ENCODE assay signal across 2 cellular contexts in the genomic region with DNA sequence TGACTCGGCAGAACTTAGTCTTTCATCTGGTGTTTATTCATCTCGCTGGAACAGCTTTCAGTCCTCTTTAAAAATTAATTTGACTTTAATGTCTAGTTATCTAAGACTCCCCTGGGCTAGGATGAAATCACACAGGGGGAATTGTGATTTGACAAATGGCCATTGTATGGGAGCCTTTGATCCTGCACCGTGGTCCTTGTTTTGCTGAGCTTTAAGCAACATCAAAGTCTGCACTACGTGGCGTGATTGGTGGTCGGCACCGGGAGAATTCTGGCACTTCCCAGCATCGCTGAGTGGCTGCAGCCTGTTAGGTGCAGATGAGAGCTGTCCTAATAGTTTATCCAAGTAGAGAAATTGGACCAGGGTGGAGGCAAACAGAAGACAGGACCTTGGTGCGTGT.
TF ChIP-seq lines count a peak whose summit lies in the region.

No MANE protein-coding gene starts in this region.

TF ChIP-seq in IMR-90, 13 proteins besides CTCF, POLR2A, EP300 and RAD21 (continued from another document):
- TF ChIP-seq, protein P1, sequence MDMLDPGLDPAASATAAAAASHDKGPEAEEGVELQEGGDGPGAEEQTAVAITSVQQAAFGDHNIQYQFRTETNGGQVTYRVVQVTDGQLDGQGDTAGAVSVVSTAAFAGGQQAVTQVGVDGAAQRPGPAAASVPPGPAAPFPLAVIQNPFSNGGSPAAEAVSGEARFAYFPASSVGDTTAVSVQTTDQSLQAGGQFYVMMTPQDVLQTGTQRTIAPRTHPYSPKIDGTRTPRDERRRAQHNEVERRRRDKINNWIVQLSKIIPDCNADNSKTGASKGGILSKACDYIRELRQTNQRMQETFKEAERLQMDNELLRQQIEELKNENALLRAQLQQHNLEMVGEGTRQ (IDR thresholded peaks at IDR 0.05; ENCODE audit: low read depth, low read length) = no peak
- no peak for TF ChIP-seq CEBPB (IDR thresholded peaks at IDR 0.05; ENCODE audit: low read depth, low read length)
- no peak for TF ChIP-seq MXI1 (IDR thresholded peaks at IDR 0.05; ENCODE audit: borderline replicate concordance, low read depth, low read length)
- TF ChIP-seq MAFK (IDR thresholded peaks at IDR 0.05; ENCODE audit: low read depth, low read length) = no peak
- TF ChIP-seq CHD1 (IDR thresholded peaks at IDR 0.05; ENCODE audit: low read depth, low read length) = no peak
- TF ChIP-seq MAZ (IDR thresholded peaks at IDR 0.05; ENCODE audit: borderline replicate concordance, low read depth, low read length) = no peak
- no peak for TF ChIP-seq FOS (IDR thresholded peaks at IDR 0.05; ENCODE audit: low read depth, low read length)
- TF ChIP-seq BHLHE40 (IDR thresholded peaks at IDR 0.05; ENCODE audit: low read depth, low read length) = no peak
- TF ChIP-seq RCOR1 (IDR thresholded peaks at IDR 0.05; ENCODE audit: insufficient replicate concordance, low read length) = no peak
- TF ChIP-seq, protein P2, sequence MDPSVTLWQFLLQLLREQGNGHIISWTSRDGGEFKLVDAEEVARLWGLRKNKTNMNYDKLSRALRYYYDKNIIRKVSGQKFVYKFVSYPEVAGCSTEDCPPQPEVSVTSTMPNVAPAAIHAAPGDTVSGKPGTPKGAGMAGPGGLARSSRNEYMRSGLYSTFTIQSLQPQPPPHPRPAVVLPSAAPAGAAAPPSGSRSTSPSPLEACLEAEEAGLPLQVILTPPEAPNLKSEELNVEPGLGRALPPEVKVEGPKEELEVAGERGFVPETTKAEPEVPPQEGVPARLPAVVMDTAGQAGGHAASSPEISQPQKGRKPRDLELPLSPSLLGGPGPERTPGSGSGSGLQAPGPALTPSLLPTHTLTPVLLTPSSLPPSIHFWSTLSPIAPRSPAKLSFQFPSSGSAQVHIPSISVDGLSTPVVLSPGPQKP (IDR thresholded peaks at IDR 0.05; ENCODE audit: borderline replicate concordance, low read depth, low read length) = no peak

TF ChIP-seq in WTC11, 78 proteins besides CTCF, POLR2A, EP300 and RAD21 (continued from another document):
- TF ChIP-seq FOXP1 (CRISPR knock-in tag; IDR thresholded peaks at IDR 0.05; ENCODE audit: borderline replicate concordance) (no peak), MXD4 (CRISPR knock-in tag; IDR thresholded peaks at IDR 0.05; ENCODE audit: borderline replicate concordance) (no peak), ZNF138 (CRISPR knock-in tag; conservative IDR thresholded peaks at IDR 0.05) (no peak), ZNF121 (CRISPR knock-in tag; IDR thresholded peaks at IDR 0.05) (no peak), OVOL2 (CRISPR knock-in tag; IDR thresholded peaks at IDR 0.05; ENCODE audit: borderline replicate concordance) (no peak), GRHL2 (CRISPR knock-in tag; IDR thresholded peaks at IDR 0.05; ENCODE audit: insufficient replicate concordance, severe bottlenecking) (no peak), SMAD3 (CRISPR knock-in tag; IDR thresholded peaks at IDR 0.05; ENCODE audit: borderline replicate concordance) (no peak), NR3C1 (CRISPR knock-in tag; conservative IDR thresholded peaks at IDR 0.05; ENCODE audit: low read depth) (no peak)
- TF ChIP-seq, protein P3, sequence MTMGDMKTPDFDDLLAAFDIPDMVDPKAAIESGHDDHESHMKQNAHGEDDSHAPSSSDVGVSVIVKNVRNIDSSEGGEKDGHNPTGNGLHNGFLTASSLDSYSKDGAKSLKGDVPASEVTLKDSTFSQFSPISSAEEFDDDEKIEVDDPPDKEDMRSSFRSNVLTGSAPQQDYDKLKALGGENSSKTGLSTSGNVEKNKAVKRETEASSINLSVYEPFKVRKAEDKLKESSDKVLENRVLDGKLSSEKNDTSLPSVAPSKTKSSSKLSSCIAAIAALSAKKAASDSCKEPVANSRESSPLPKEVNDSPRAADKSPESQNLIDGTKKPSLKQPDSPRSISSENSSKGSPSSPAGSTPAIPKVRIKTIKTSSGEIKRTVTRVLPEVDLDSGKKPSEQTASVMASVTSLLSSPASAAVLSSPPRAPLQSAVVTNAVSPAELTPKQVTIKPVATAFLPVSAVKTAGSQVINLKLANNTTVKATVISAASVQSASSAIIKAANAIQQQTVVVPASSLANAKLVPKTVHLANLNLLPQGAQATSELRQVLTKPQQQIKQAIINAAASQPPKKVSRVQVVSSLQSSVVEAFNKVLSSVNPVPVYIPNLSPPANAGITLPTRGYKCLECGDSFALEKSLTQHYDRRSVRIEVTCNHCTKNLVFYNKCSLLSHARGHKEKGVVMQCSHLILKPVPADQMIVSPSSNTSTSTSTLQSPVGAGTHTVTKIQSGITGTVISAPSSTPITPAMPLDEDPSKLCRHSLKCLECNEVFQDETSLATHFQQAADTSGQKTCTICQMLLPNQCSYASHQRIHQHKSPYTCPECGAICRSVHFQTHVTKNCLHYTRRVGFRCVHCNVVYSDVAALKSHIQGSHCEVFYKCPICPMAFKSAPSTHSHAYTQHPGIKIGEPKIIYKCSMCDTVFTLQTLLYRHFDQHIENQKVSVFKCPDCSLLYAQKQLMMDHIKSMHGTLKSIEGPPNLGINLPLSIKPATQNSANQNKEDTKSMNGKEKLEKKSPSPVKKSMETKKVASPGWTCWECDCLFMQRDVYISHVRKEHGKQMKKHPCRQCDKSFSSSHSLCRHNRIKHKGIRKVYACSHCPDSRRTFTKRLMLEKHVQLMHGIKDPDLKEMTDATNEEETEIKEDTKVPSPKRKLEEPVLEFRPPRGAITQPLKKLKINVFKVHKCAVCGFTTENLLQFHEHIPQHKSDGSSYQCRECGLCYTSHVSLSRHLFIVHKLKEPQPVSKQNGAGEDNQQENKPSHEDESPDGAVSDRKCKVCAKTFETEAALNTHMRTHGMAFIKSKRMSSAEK (CRISPR knock-in tag; IDR thresholded peaks at IDR 0.05; ENCODE audit: borderline replicate concordance) = no peak
- TF ChIP-seq, protein P4, sequence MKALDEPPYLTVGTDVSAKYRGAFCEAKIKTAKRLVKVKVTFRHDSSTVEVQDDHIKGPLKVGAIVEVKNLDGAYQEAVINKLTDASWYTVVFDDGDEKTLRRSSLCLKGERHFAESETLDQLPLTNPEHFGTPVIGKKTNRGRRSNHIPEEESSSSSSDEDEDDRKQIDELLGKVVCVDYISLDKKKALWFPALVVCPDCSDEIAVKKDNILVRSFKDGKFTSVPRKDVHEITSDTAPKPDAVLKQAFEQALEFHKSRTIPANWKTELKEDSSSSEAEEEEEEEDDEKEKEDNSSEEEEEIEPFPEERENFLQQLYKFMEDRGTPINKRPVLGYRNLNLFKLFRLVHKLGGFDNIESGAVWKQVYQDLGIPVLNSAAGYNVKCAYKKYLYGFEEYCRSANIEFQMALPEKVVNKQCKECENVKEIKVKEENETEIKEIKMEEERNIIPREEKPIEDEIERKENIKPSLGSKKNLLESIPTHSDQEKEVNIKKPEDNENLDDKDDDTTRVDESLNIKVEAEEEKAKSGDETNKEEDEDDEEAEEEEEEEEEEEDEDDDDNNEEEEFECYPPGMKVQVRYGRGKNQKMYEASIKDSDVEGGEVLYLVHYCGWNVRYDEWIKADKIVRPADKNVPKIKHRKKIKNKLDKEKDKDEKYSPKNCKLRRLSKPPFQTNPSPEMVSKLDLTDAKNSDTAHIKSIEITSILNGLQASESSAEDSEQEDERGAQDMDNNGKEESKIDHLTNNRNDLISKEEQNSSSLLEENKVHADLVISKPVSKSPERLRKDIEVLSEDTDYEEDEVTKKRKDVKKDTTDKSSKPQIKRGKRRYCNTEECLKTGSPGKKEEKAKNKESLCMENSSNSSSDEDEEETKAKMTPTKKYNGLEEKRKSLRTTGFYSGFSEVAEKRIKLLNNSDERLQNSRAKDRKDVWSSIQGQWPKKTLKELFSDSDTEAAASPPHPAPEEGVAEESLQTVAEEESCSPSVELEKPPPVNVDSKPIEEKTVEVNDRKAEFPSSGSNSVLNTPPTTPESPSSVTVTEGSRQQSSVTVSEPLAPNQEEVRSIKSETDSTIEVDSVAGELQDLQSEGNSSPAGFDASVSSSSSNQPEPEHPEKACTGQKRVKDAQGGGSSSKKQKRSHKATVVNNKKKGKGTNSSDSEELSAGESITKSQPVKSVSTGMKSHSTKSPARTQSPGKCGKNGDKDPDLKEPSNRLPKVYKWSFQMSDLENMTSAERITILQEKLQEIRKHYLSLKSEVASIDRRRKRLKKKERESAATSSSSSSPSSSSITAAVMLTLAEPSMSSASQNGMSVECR (CRISPR knock-in tag; IDR thresholded peaks at IDR 0.05; ENCODE audit: borderline replicate concordance) = no peak
- TF ChIP-seq, protein P5, sequence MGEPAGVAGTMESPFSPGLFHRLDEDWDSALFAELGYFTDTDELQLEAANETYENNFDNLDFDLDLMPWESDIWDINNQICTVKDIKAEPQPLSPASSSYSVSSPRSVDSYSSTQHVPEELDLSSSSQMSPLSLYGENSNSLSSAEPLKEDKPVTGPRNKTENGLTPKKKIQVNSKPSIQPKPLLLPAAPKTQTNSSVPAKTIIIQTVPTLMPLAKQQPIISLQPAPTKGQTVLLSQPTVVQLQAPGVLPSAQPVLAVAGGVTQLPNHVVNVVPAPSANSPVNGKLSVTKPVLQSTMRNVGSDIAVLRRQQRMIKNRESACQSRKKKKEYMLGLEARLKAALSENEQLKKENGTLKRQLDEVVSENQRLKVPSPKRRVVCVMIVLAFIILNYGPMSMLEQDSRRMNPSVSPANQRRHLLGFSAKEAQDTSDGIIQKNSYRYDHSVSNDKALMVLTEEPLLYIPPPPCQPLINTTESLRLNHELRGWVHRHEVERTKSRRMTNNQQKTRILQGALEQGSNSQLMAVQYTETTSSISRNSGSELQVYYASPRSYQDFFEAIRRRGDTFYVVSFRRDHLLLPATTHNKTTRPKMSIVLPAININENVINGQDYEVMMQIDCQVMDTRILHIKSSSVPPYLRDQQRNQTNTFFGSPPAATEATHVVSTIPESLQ (CRISPR knock-in tag; IDR thresholded peaks at IDR 0.05) = no peak
- TF ChIP-seq, protein P6, sequence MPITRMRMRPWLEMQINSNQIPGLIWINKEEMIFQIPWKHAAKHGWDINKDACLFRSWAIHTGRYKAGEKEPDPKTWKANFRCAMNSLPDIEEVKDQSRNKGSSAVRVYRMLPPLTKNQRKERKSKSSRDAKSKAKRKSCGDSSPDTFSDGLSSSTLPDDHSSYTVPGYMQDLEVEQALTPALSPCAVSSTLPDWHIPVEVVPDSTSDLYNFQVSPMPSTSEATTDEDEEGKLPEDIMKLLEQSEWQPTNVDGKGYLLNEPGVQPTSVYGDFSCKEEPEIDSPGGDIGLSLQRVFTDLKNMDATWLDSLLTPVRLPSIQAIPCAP (CRISPR knock-in tag; IDR thresholded peaks at IDR 0.05) = no peak
- TF ChIP-seq, protein P7, sequence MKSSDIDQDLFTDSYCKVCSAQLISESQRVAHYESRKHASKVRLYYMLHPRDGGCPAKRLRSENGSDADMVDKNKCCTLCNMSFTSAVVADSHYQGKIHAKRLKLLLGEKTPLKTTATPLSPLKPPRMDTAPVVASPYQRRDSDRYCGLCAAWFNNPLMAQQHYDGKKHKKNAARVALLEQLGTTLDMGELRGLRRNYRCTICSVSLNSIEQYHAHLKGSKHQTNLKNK (CRISPR knock-in tag; IDR thresholded peaks at IDR 0.05) = no peak
- TF ChIP-seq, protein P8, sequence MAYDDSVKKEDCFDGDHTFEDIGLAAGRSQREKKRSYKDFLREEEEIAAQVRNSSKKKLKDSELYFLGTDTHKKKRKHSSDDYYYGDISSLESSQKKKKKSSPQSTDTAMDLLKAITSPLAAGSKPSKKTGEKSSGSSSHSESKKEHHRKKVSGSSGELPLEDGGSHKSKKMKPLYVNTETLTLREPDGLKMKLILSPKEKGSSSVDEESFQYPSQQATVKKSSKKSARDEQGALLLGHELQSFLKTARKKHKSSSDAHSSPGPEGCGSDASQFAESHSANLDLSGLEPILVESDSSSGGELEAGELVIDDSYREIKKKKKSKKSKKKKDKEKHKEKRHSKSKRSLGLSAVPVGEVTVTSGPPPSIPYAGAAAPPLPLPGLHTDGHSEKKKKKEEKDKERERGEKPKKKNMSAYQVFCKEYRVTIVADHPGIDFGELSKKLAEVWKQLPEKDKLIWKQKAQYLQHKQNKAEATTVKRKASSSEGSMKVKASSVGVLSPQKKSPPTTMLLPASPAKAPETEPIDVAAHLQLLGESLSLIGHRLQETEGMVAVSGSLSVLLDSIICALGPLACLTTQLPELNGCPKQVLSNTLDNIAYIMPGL (CRISPR knock-in tag; IDR thresholded peaks at IDR 0.05) = no peak
- TF ChIP-seq, protein P9, sequence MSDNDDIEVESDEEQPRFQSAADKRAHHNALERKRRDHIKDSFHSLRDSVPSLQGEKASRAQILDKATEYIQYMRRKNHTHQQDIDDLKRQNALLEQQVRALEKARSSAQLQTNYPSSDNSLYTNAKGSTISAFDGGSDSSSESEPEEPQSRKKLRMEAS (CRISPR knock-in tag; IDR thresholded peaks at IDR 0.05) = no peak
- TF ChIP-seq, protein P10, sequence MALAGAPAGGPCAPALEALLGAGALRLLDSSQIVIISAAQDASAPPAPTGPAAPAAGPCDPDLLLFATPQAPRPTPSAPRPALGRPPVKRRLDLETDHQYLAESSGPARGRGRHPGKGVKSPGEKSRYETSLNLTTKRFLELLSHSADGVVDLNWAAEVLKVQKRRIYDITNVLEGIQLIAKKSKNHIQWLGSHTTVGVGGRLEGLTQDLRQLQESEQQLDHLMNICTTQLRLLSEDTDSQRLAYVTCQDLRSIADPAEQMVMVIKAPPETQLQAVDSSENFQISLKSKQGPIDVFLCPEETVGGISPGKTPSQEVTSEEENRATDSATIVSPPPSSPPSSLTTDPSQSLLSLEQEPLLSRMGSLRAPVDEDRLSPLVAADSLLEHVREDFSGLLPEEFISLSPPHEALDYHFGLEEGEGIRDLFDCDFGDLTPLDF (CRISPR knock-in tag; IDR thresholded peaks at IDR 0.05) = no peak
